ENCODE assay signal across 9 cellular contexts in genomic region chrX:46576458-46576857, GRCh38. TPM values are rescaled to one million over a fixed set of nuclear protein-coding genes. Genes with fewer than 3 reads are reported as not detected.
DNase-seq lines count a peak whose midpoint lies in the region; ATAC-seq and TF ChIP-seq lines count a peak whose summit lies in the region.
"Had no signal": no experiment of that assay in that cellular context is flagged by ENCODE, and none has a peak within 500 bp of the region (broad histone marks: within the 10 kb centered on the region; RNA-seq: fewer than 3 reads in every experiment).

No MANE protein-coding gene starts in this region.

- DNase-seq in stimulated activated naive CD8-positive, alpha-beta T cell treated with anti-CD3 and anti-CD28 coated beads, Interleukin-15, Interleukin-2, amounts not matched to agents 100 U/mL and 50 U/mL, for 24 hours: no peak
- DNase-seq in ascending aorta (ENCODE audit: low spot score in 2 of 2): no peak
- DNase-seq in right lobe of liver: no peak
- no peak for DNase-seq in NCI-H446 treated with DMSO at 0.1 percent for 48 hours (lab: John Stamatoyannopoulos, UW)
- no peak for DNase-seq in prostate gland (ENCODE audit: low spot score)
- DNase-seq: NCI-H1417 treated with DMSO at 0.1 percent for 48 hours had no signal

- H3K27me3 Mint-ChIP-seq in stimulated activated naive CD8-positive, alpha-beta T cell treated with anti-CD3 and anti-CD28 coated beads, Interleukin-15, Interleukin-2, amounts not matched to agents 100 ng/mL and 50 ng/mL, for 24 hours: peaks cover 3% of the 10 kb centered on the region

- peak overlapping the region; percentile 69 for H3K4me3 Mint-ChIP-seq in stimulated activated naive CD8-positive, alpha-beta T cell treated with anti-CD3 and anti-CD28 coated beads, Interleukin-15, Interleukin-2, amounts not matched to agents 100 ng/mL and 50 ng/mL, for 24 hours

- H3K36me3 ChIP-seq in ascending aorta (no peaks in the 10 kb centered on the region), right lobe of liver (no peaks in the 10 kb centered on the region), prostate gland (no peaks in the 10 kb centered on the region)

- H3K4me3 ChIP-seq in ascending aorta: peak overlapping the region; percentile 67 to 81
- H3K4me3 ChIP-seq in right lobe of liver: peak overlapping the region in 2 of 3 donors; percentile 58 to 61
- H3K4me3 ChIP-seq in prostate gland: no peak overlapping the region

- TF ChIP-seq POLR2A in right lobe of liver (IDR thresholded peaks at IDR 0.05): no peak
- TF ChIP-seq POLR2A in prostate gland (IDR thresholded peaks at IDR 0.05): no peak

- H3K27ac ChIP-seq in ascending aorta (no peak overlapping the region), right lobe of liver (peak overlapping the region in 1 of 3 donors; percentile 33), prostate gland (no peak overlapping the region)

- H3K4me1 Mint-ChIP-seq in stimulated activated naive CD8-positive, alpha-beta T cell treated with anti-CD3 and anti-CD28 coated beads, Interleukin-15, Interleukin-2, amounts not matched to agents 100 ng/mL and 50 ng/mL, for 24 hours (ENCODE audit: low read depth): peaks cover 39% of the 10 kb centered on the region

- no peak for TF ChIP-seq CTCF in ascending aorta (IDR thresholded peaks at IDR 0.05)
- no peak for TF ChIP-seq CTCF in right lobe of liver (IDR thresholded peaks at IDR 0.05)
- TF ChIP-seq CTCF in prostate gland (IDR thresholded peaks at IDR 0.05): no peak

- no peak for ATAC-seq in stimulated activated naive CD8-positive, alpha-beta T cell treated with anti-CD3 and anti-CD28 coated beads, Interleukin-15, Interleukin-2, amounts not matched to agents 100 U/mL and 50 U/mL, for 24 hours
- ATAC-seq in right lobe of liver (peak in 3 of 4 donors; percentile 6 to 20 (median 15)), HG03196 (IDR thresholded peaks at IDR 0.05; ENCODE audit: unreplicated experiment) (no peak), GM19397 (IDR thresholded peaks at IDR 0.05; ENCODE audit: unreplicated experiment) (no peak)

- H3K4me1 ChIP-seq in ascending aorta (no peaks in the 10 kb centered on the region), right lobe of liver (peaks cover 0 to 3% (median 0%) of the 10 kb centered on the region in 4 donors), prostate gland (replicated peaks) (no peaks in the 10 kb centered on the region)

- H3K27ac Mint-ChIP-seq in stimulated activated naive CD8-positive, alpha-beta T cell treated with anti-CD3 and anti-CD28 coated beads, Interleukin-15, Interleukin-2, amounts not matched to agents 100 ng/mL and 50 ng/mL, for 24 hours: no peak overlapping the region

- H3K36me3 Mint-ChIP-seq in stimulated activated naive CD8-positive, alpha-beta T cell treated with anti-CD3 and anti-CD28 coated beads, Interleukin-15, Interleukin-2, amounts not matched to agents 100 ng/mL and 50 ng/mL, for 24 hours (ENCODE audit: low read depth): no peaks in the 10 kb centered on the region

- H3K27me3 ChIP-seq in ascending aorta (no peaks in the 10 kb centered on the region), right lobe of liver (no peaks in the 10 kb centered on the region), prostate gland (replicated peaks; ENCODE audit: insufficient read depth) (no peaks in the 10 kb centered on the region)

- intact Hi-C loops in ascending aorta (cut with DNase I) (loop anchor here (10.0 kb wide), 1 partner anchor 178 kb away; the partner anchor contains the start of gene SLC9A7), right lobe of liver (cut with DNase I) (no loop called here), prostate gland (cut with DNase I) (no loop called here)

- H3K9me3 Mint-ChIP-seq in stimulated activated naive CD8-positive, alpha-beta T cell treated with anti-CD3 and anti-CD28 coated beads, Interleukin-15, Interleukin-2, amounts not matched to agents 100 ng/mL and 50 ng/mL, for 24 hours: no peaks in the 10 kb centered on the region

- 23% methylated on average over 3 of the region's 3 CpGs for WGBS in right lobe of liver (ENCODE audit: insufficient coverage, low coverage, low lambda C conversion rate, missing lambda C conversion rate)
- 43% methylated on average over 3 of the region's 3 CpGs for WGBS in prostate gland

- H3K9me3 ChIP-seq in ascending aorta (no peaks in the 10 kb centered on the region), right lobe of liver (no peaks in the 10 kb centered on the region), prostate gland (no peaks in the 10 kb centered on the region)

RNA-seq across cellular contexts. Expression of gene CHST7, which starts 2.9 kb away (rescaled TPM):
- total RNA-seq in ascending aorta: 64.6 TPM
- 1 to 10 TPM; 4.8 to 7.1 (median 5.7) TPM for total RNA-seq in right lobe of liver
- total RNA-seq in prostate gland: 10 to 100 TPM in 1 of 2 donors, 1 to 10 TPM in 1; 8.8 to 28.9 TPM

RNA-seq across cellular contexts. Expression of gene ZNF674, which starts 31.2 kb away (rescaled TPM):
- total RNA-seq in ascending aorta (2.3 TPM), right lobe of liver (1 to 10 TPM in 5 of 6 experiments, under 1 TPM in 1; 0.86 to 3.1 (median 2.2) TPM), prostate gland (1 to 10 TPM; 4.9 to 8.1 TPM)

Comparison
In these comparisons a context has a peak if more than half of its experiments do, and no peak if none do; other contexts are left out.
1. ATAC-seq: peak in right lobe of liver (3 of 4); none in stimulated activated naive CD8-positive, alpha-beta T cell treated with anti-CD3 and anti-CD28 coated beads, Interleukin-15, Interleukin-2, amounts not matched to agents 100 U/mL and 50 U/mL, for 24 hours (single experiment), HG03196 (single experiment) and GM19397 (single experiment).
2. H3K4me3 ChIP-seq: peak in ascending aorta (2 of 2) and right lobe of liver (2 of 3); none in prostate gland (0 of 2).